In genomic region chr2:9477914-9478313, GRCh38 we compare ENCODE assay signal across 1 cellular context.
TF ChIP-seq lines count a peak whose summit lies in the region.

No MANE protein-coding gene starts in this region.

TF ChIP-seq in SK-N-SH treated with all-trans-retinoic acid at 6 μM for 48 hours, 23 proteins besides CTCF, POLR2A, EP300 and RAD21 (continued from another document):
- TF ChIP-seq, protein P1, sequence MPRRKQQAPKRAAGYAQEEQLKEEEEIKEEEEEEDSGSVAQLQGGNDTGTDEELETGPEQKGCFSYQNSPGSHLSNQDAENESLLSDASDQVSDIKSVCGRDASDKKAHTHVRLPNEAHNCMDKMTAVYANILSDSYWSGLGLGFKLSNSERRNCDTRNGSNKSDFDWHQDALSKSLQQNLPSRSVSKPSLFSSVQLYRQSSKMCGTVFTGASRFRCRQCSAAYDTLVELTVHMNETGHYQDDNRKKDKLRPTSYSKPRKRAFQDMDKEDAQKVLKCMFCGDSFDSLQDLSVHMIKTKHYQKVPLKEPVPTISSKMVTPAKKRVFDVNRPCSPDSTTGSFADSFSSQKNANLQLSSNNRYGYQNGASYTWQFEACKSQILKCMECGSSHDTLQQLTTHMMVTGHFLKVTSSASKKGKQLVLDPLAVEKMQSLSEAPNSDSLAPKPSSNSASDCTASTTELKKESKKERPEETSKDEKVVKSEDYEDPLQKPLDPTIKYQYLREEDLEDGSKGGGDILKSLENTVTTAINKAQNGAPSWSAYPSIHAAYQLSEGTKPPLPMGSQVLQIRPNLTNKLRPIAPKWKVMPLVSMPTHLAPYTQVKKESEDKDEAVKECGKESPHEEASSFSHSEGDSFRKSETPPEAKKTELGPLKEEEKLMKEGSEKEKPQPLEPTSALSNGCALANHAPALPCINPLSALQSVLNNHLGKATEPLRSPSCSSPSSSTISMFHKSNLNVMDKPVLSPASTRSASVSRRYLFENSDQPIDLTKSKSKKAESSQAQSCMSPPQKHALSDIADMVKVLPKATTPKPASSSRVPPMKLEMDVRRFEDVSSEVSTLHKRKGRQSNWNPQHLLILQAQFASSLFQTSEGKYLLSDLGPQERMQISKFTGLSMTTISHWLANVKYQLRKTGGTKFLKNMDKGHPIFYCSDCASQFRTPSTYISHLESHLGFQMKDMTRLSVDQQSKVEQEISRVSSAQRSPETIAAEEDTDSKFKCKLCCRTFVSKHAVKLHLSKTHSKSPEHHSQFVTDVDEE (CRISPR knock-in tag; IDR thresholded peaks at IDR 0.05), result no peak
- no peak for TF ChIP-seq PATZ1 (CRISPR knock-in tag; IDR thresholded peaks at IDR 0.05; ENCODE audit: borderline replicate concordance)
- TF ChIP-seq ZNF8 (CRISPR knock-in tag; IDR thresholded peaks at IDR 0.05), result no peak
- TF ChIP-seq RARB (CRISPR knock-in tag; IDR thresholded peaks at IDR 0.05), result no peak
- no peak for TF ChIP-seq ARNTL (CRISPR knock-in tag; IDR thresholded peaks at IDR 0.05; ENCODE audit: borderline replicate concordance, low read depth)
- TF ChIP-seq SNAI2 (CRISPR knock-in tag; IDR thresholded peaks at IDR 0.05), result no peak
- no peak for TF ChIP-seq CSDC2 (CRISPR knock-in tag; IDR thresholded peaks at IDR 0.05)
- TF ChIP-seq, protein P2, sequence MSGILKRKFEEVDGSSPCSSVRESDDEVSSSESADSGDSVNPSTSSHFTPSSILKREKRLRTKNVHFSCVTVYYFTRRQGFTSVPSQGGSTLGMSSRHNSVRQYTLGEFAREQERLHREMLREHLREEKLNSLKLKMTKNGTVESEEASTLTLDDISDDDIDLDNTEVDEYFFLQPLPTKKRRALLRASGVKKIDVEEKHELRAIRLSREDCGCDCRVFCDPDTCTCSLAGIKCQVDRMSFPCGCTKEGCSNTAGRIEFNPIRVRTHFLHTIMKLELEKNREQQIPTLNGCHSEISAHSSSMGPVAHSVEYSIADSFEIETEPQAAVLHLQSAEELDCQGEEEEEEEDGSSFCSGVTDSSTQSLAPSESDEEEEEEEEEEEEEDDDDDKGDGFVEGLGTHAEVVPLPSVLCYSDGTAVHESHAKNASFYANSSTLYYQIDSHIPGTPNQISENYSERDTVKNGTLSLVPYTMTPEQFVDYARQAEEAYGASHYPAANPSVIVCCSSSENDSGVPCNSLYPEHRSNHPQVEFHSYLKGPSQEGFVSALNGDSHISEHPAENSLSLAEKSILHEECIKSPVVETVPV (CRISPR knock-in tag; IDR thresholded peaks at IDR 0.05), result no peak
- no peak for TF ChIP-seq ZNF70 (CRISPR knock-in tag; IDR thresholded peaks at IDR 0.05)
- no peak for TF ChIP-seq PPARA (CRISPR knock-in tag; IDR thresholded peaks at IDR 0.05; ENCODE audit: borderline replicate concordance)
- TF ChIP-seq ZNF565 (CRISPR knock-in tag; conservative IDR thresholded peaks at IDR 0.05; ENCODE audit: low read depth), result no peak
- no peak for TF ChIP-seq GLIS3 (CRISPR knock-in tag; IDR thresholded peaks at IDR 0.05)
- TF ChIP-seq ZC3H10 (CRISPR knock-in tag; IDR thresholded peaks at IDR 0.05), result no peak
- TF ChIP-seq BACH2 (CRISPR knock-in tag; IDR thresholded peaks at IDR 0.05; ENCODE audit: borderline replicate concordance), result no peak
